ENCODE assay signal across 8 cellular contexts in genomic region chr10:83871486-83872081, GRCh38.
DNase-seq lines count a peak whose midpoint lies in the region; ATAC-seq, FAIRE-seq and TF ChIP-seq lines count a peak whose summit lies in the region.

No MANE protein-coding gene starts in this region.

- no peak overlapping the region for H3K4me3 Mint-ChIP-seq in T-cell

- H3K27me3 ChIP-seq in ascending aorta (no peaks in the 10 kb centered on the region), small intestine (ENCODE audit: control insufficient read depth in 2 of 2, insufficient read depth in 2 of 2, low read length in 2 of 2) (no peaks in the 10 kb centered on the region)

- no peak overlapping the region for H3K4me3 ChIP-seq in ascending aorta
- no peak overlapping the region for H3K4me3 ChIP-seq in small intestine (ENCODE audit: low read depth in 1 of 2, low read length in 2 of 2)

- no peaks in the 10 kb centered on the region for H3K4me1 ChIP-seq in ascending aorta
- H3K4me1 ChIP-seq in small intestine (ENCODE audit: control insufficient read depth in 2 of 2, insufficient read depth in 1 of 2, low read depth in 1 of 2, low read length in 1 of 2) = no peaks in the 10 kb centered on the region

- 7 to 13% (median 9%) methylated on average over 14 of the region's 14 CpGs for WGBS in small intestine, 3 donors

- DNase-seq in SIG-M5 treated with dmso at 0.1 percent for 504 hours (lab: John Stamatoyannopoulos, UW; ENCODE audit: unreplicated experiment) (peak; percentile 43), SIG-M5 (lab: John Stamatoyannopoulos, UW) (no peak), NAMALWA (ENCODE audit: low spot score) (peak; percentile 86), T-cell (peak in 29 of 34 experiments; percentile 5 to 40 (median 19)), ascending aorta (ENCODE audit: low spot score in 2 of 2) (peak in 1 of 2 donors; percentile 75), hippocampal formation (lab: John Stamatoyannopoulos, UW) (peak; percentile 30 to 68), small intestine (peak; percentile 76)

- no peak overlapping the region for H3K27ac Mint-ChIP-seq in T-cell

- POLR2A ChIA-PET in T-cell (lab: Charles Lee) = no interaction called here

- H3K9me3 Mint-ChIP-seq in T-cell = no peaks in the 10 kb centered on the region

- CTCF ChIA-PET in T-cell (lab: Charles Lee) = interaction anchor here (0.7 to 1.0 kb wide), 5 partner anchors 24 to 1075 kb away, joined by 3 read pairs; no protein-coding TSS in a partner anchor

- H3K36me3 ChIP-seq in ascending aorta = no peaks in the 10 kb centered on the region
- H3K36me3 ChIP-seq in small intestine (ENCODE audit: control insufficient read depth in 2 of 2, insufficient read depth in 2 of 2, low read length in 2 of 2) = no peaks in the 10 kb centered on the region

- no peaks in the 10 kb centered on the region for H3K27me3 Mint-ChIP-seq in T-cell

- H3K27ac ChIP-seq in ascending aorta = no peak overlapping the region
- no peak overlapping the region for H3K27ac ChIP-seq in small intestine (ENCODE audit: low read depth in 1 of 2, low read length in 1 of 2)

- intact Hi-C loops in ascending aorta (cut with DNase I) = loop anchor here (5.0 kb wide), 1 partner anchor 1074 kb away; no protein-coding TSS in a partner anchor

- H3K9me3 ChIP-seq in ascending aorta = no peaks in the 10 kb centered on the region
- no peaks in the 10 kb centered on the region for H3K9me3 ChIP-seq in small intestine (ENCODE audit: control insufficient read depth, low read depth)

- H3K4me1 Mint-ChIP-seq in T-cell = no peaks in the 10 kb centered on the region

- FAIRE-seq in small intestine (lab: Jason Lieb, UNC) = no peak

- TF ChIP-seq CTCF in ascending aorta (IDR thresholded peaks at IDR 0.05) = peak; percentile 29 to 80 (median 73)

- ATAC-seq in HG02623 (IDR thresholded peaks at IDR 0.05; ENCODE audit: unreplicated experiment) (peak; percentile 98), T-cell (replicated peaks in 1 of 4) (peak in 3 of 4 experiments; percentile 40 to 56 (median 46))

- H3K36me3 Mint-ChIP-seq in T-cell = no peaks in the 10 kb centered on the region
